Comparison of ENCODE assay signal across 15 cellular contexts in the genomic region with DNA sequence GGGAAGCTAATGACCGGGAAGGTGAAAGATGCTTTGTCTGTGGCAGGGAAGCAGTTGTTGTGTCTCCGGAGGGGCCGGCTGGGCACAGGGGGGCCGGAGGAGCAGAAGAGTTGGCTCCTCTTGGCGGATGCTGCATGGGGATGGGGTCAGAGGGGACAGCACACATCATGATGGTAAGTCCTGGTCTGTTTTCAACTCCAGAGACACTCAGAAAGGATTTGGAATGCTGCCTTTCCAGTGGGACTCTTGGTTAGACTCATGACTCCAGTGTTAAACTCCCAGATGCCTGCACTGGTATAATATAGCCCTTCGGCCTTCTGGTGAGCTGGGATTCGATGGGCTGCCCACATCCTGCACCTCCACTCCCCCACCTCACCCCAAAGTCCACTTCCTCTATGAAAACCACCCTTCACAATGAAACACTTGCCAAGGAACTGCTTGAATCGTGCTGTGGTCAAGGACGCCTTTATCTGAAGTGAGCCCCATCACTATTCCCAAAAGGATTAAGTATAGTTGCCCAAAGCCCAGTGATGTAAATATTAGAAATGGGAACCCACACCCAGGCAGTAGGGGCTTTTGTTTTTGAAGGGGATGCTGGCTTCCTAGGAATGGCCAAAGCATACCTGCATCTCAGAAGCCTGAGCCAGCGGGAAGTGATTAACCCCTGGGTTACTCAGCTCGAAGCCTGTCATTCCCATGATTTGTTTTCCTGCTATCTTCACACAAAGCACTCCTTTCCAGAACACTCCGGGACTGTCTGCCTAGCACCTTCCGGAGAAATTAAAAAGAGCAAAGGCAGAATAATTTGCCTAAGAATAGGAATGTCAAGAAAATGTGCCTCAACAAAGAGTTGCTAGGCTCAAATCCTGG. TPM values are rescaled to one million over a fixed set of nuclear protein-coding genes. Genes with fewer than 3 reads are reported as not detected.
DNase-seq lines count a peak whose midpoint lies in the region; ATAC-seq and TF ChIP-seq lines count a peak whose summit lies in the region.
"Had no signal": no experiment of that assay in that cellular context is flagged by ENCODE, and none has a peak within 500 bp of the region (broad histone marks: within the 10 kb centered on the region; RNA-seq: fewer than 3 reads in every experiment).

No MANE protein-coding gene starts in this region.

- H3K27ac ChIP-seq in testis (peak overlapping the region; percentile 31 to 43), upper lobe of right lung (no peak overlapping the region)
- H3K27ac ChIP-seq: C4-2B, SJSA1 had no signal

- H3K4me3 Mint-ChIP-seq in activated T-helper 17 cell treated with anti-CD3 and anti-CD28 coated beads, Interleukin-2, amount 50 U/mL, for 72 hours: no peak overlapping the region
- H3K4me3 Mint-ChIP-seq in stimulated activated naive CD8-positive, alpha-beta T cell treated with anti-CD3 and anti-CD28 coated beads, Interleukin-15, amount 100 ng/mL, for 72 hours: no peak overlapping the region
- H3K4me3 Mint-ChIP-seq: activated B cell treated with CpG ODN at 0.5 μM for 24 hours; activated naive CD8-positive, alpha-beta T cell treated with anti-CD3 and anti-CD28 coated beads for 36 hours had no signal

- H3K27me3 ChIP-seq in testis (no peaks in the 10 kb centered on the region), upper lobe of right lung (no peaks in the 10 kb centered on the region)
- H3K27me3 ChIP-seq: SJSA1 had no signal

- H3K9me3 ChIP-seq in testis: no peaks in the 10 kb centered on the region
- no peaks in the 10 kb centered on the region for H3K9me3 ChIP-seq in upper lobe of right lung
- H3K9me3 ChIP-seq: SJSA1 had no signal

- peaks cover 18% of the 10 kb centered on the region for H3K4me1 ChIP-seq in testis
- H3K4me1 ChIP-seq in upper lobe of right lung: peaks cover 10% of the 10 kb centered on the region

- TF ChIP-seq CTCF in testis (IDR thresholded peaks at IDR 0.05) (no peak), upper lobe of right lung (IDR thresholded peaks at IDR 0.05) (no peak)

- no peaks in the 10 kb centered on the region for H3K9me3 Mint-ChIP-seq in activated T-helper 17 cell treated with anti-CD3 and anti-CD28 coated beads, Interleukin-2, amount 50 U/mL, for 72 hours
- no peaks in the 10 kb centered on the region for H3K9me3 Mint-ChIP-seq in stimulated activated naive CD8-positive, alpha-beta T cell treated with anti-CD3 and anti-CD28 coated beads, Interleukin-15, amount 100 ng/mL, for 72 hours
- H3K9me3 Mint-ChIP-seq: activated B cell treated with CpG ODN at 0.5 μM for 24 hours; activated naive CD8-positive, alpha-beta T cell treated with anti-CD3 and anti-CD28 coated beads for 36 hours had no signal

- DNase-seq in KBM-7 (peak; percentile 38), iPS-NIHi7 (ENCODE audit: extremely low spot score) (peak; percentile 46), testis (no peak), upper lobe of right lung (no peak), mucosa of gallbladder (ENCODE audit: low spot score) (no peak), NCI-H2029 (lab: John Stamatoyannopoulos, UW) (no peak)
- DNase-seq in stimulated activated naive CD8-positive, alpha-beta T cell treated with anti-CD3 and anti-CD28 coated beads, Interleukin-15, amount 100 ng/mL, for 72 hours: no peak
- DNase-seq: activated B cell treated with CpG ODN at 0.5 μM for 24 hours; activated naive CD8-positive, alpha-beta T cell treated with anti-CD3 and anti-CD28 coated beads for 36 hours; hypothalamus; Karpas-422 had no signal

- H3K36me3 Mint-ChIP-seq in activated T-helper 17 cell treated with anti-CD3 and anti-CD28 coated beads, Interleukin-2, amount 50 U/mL, for 72 hours (ENCODE audit: low read depth): no peaks in the 10 kb centered on the region
- H3K36me3 Mint-ChIP-seq: activated naive CD8-positive, alpha-beta T cell treated with anti-CD3 and anti-CD28 coated beads for 36 hours had no signal

- peak overlapping the region; percentile 52 for H3K27ac Mint-ChIP-seq in activated T-helper 17 cell treated with anti-CD3 and anti-CD28 coated beads, Interleukin-2, amount 50 U/mL, for 72 hours
- no peak overlapping the region for H3K27ac Mint-ChIP-seq in stimulated activated naive CD8-positive, alpha-beta T cell treated with anti-CD3 and anti-CD28 coated beads, Interleukin-15, amount 100 ng/mL, for 72 hours
- H3K27ac Mint-ChIP-seq: activated B cell treated with CpG ODN at 0.5 μM for 24 hours; activated naive CD8-positive, alpha-beta T cell treated with anti-CD3 and anti-CD28 coated beads for 36 hours; progenitor cell of endocrine pancreas had no signal

- no peak for TF ChIP-seq POLR2A in testis (IDR thresholded peaks at IDR 0.05)

- in situ Hi-C loops in KBM-7 (cut with MboI; ENCODE audit: low pct_unique_long_range_greater_than_20kb, low sequenced_read_pairs): no loop called here

- H3K4me3 ChIP-seq in testis (no peak overlapping the region), upper lobe of right lung (no peak overlapping the region)
- H3K4me3 ChIP-seq: SJSA1 had no signal

- 50 to 61% methylated on average over 10 to 13 of the region's 13 CpGs for WGBS in testis, 2 donors

- intact Hi-C loops in testis (cut with DNase I; ENCODE audit: low total_unique reads): no loop called here
- intact Hi-C loops in upper lobe of right lung (cut with DNase I): no loop called here

- ATAC-seq in activated T-helper 17 cell treated with anti-CD3 and anti-CD28 coated beads, Interleukin-2, amount 50 U/mL, for 72 hours (replicated peaks): no peak
- no peak for ATAC-seq in stimulated activated naive CD8-positive, alpha-beta T cell treated with anti-CD3 and anti-CD28 coated beads, Interleukin-15, amount 100 ng/mL, for 72 hours
- no peak for ATAC-seq in upper lobe of right lung

- H3K36me3 ChIP-seq in testis (ENCODE audit: low read depth, missing control alignments): no peaks in the 10 kb centered on the region
- H3K36me3 ChIP-seq in upper lobe of right lung: peaks cover 12% of the 10 kb centered on the region

- H3K27me3 Mint-ChIP-seq in activated T-helper 17 cell treated with anti-CD3 and anti-CD28 coated beads, Interleukin-2, amount 50 U/mL, for 72 hours: peaks cover 14% of the 10 kb centered on the region
- H3K27me3 Mint-ChIP-seq in stimulated activated naive CD8-positive, alpha-beta T cell treated with anti-CD3 and anti-CD28 coated beads, Interleukin-15, amount 100 ng/mL, for 72 hours: no peaks in the 10 kb centered on the region
- H3K27me3 Mint-ChIP-seq: activated naive CD8-positive, alpha-beta T cell treated with anti-CD3 and anti-CD28 coated beads for 36 hours had no signal

- H3K4me1 Mint-ChIP-seq in activated T-helper 17 cell treated with anti-CD3 and anti-CD28 coated beads, Interleukin-2, amount 50 U/mL, for 72 hours: no peaks in the 10 kb centered on the region
- H3K4me1 Mint-ChIP-seq in stimulated activated naive CD8-positive, alpha-beta T cell treated with anti-CD3 and anti-CD28 coated beads, Interleukin-15, amount 100 ng/mL, for 72 hours: peaks cover 10% of the 10 kb centered on the region
- H3K4me1 Mint-ChIP-seq: activated B cell treated with CpG ODN at 0.5 μM for 24 hours had no signal

RNA-seq across cellular contexts. Expression of a gene that starts 33.8 kb away (rescaled TPM):
- 1 to 10 TPM; 3.0 to 9.7 TPM for total RNA-seq in activated T-helper 17 cell treated with anti-CD3 and anti-CD28 coated beads, Interleukin-2, amount 50 U/mL, for 72 hours
- 100 to 1,000 TPM; 126 TPM for total RNA-seq in testis
- polyA plus RNA-seq in testis (ENCODE audit: insufficient read depth, low read depth, low replicate concordance): 135 TPM
- 229 TPM for total RNA-seq in upper lobe of right lung
- 1,361 TPM for total RNA-seq in mucosa of gallbladder

RNA-seq across cellular contexts. Expression of a gene that starts 45.3 kb away (rescaled TPM):
- total RNA-seq in activated T-helper 17 cell treated with anti-CD3 and anti-CD28 coated beads, Interleukin-2, amount 50 U/mL, for 72 hours: 10 to 100 TPM; 20.3 to 26.0 TPM
- total RNA-seq in testis (10 to 100 TPM in 1 of 2 donors, 1 to 10 TPM in 1; 8.9 to 17.1 TPM), upper lobe of right lung (24.8 TPM), mucosa of gallbladder (20.7 TPM)
- polyA plus RNA-seq in testis (ENCODE audit: insufficient read depth, low read depth, low replicate concordance): 24.7 TPM

Comparison
In these comparisons a context has a peak if more than half of its experiments do, and no peak if none do; other contexts are left out.
1. DNase-seq: peak in KBM-7 (single experiment) and iPS-NIHi7 (single experiment); none in testis (single experiment), stimulated activated naive CD8-positive, alpha-beta T cell treated with anti-CD3 and anti-CD28 coated beads, Interleukin-15, amount 100 ng/mL, for 72 hours (0 of 2), upper lobe of right lung (single experiment), mucosa of gallbladder (single experiment) and NCI-H2029 (single experiment).
2. RNA of a gene that starts 33.8 kb away (total RNA-seq): 1,361 TPM in mucosa of gallbladder (single experiment), 229 TPM in upper lobe of right lung (single experiment) and 126 TPM in testis; 3.0 to 9.7 TPM in activated T-helper 17 cell treated with anti-CD3 and anti-CD28 coated beads, Interleukin-2, amount 50 U/mL, for 72 hours; every median in the first group is over 10 times any median in the second.